13 cellular contexts compared by ENCODE assay signal in genomic region chr7:114943953-114944741, GRCh38. TPM values are rescaled to one million over a fixed set of nuclear protein-coding genes. Genes with fewer than 3 reads are reported as not detected.
DNase-seq lines count a peak whose midpoint lies in the region; ATAC-seq and TF ChIP-seq lines count a peak whose summit lies in the region.
"Had no signal": no experiment of that assay in that cellular context is flagged by ENCODE, and none has a peak within 500 bp of the region (broad histone marks: within the 10 kb centered on the region; RNA-seq: fewer than 3 reads in every experiment).

No MANE protein-coding gene starts in this region.

- no peaks in the 10 kb centered on the region for H3K9me3 ChIP-seq in OCI-LY3 (ENCODE audit: insufficient read depth, low read length)
- no peaks in the 10 kb centered on the region for H3K9me3 ChIP-seq in psoas muscle
- H3K9me3 ChIP-seq: prostate gland had no signal

- no peaks in the 10 kb centered on the region for H3K27me3 ChIP-seq in OCI-LY3 (ENCODE audit: low read depth, low read length)
- no peaks in the 10 kb centered on the region for H3K27me3 ChIP-seq in psoas muscle (ENCODE audit: insufficient read depth in 3 of 3, low read length in 2 of 3)

- intact Hi-C loops in psoas muscle (cut with DNase I) = loop anchor here in 1 of 2 donors (5.0 kb wide), 1 partner anchor 33 kb away; no protein-coding TSS in a partner anchor
- intact Hi-C loops in sciatic nerve (cut with DNase I) = no loop called here

- H3K27ac ChIP-seq in OCI-LY3 (ENCODE audit: low read length) (peak overlapping the region; percentile 93), psoas muscle (peak overlapping the region; percentile 72)
- H3K27ac ChIP-seq: prostate gland had no signal

- H3K4me1 ChIP-seq in OCI-LY3 (ENCODE audit: low read length) (peaks cover 62% of the 10 kb centered on the region), psoas muscle (peaks cover 14% of the 10 kb centered on the region)
- H3K4me1 ChIP-seq: prostate gland had no signal

- H3K36me3 ChIP-seq in OCI-LY3 (replicated peaks; ENCODE audit: low read depth, low read length) = peaks cover 58% of the 10 kb centered on the region
- H3K36me3 ChIP-seq in psoas muscle (ENCODE audit: insufficient read depth in 1 of 2, low read depth in 1 of 2) = peaks cover 0 to 3% of the 10 kb centered on the region in 2 donors
- H3K36me3 ChIP-seq: prostate gland had no signal

- no peak for TF ChIP-seq CTCF in AG10803 (conservative IDR thresholded peaks at IDR 0.05; ENCODE audit: low read length)
- TF ChIP-seq CTCF in OCI-LY3 (IDR thresholded peaks at IDR 0.05; ENCODE audit: low read depth, low read length) = no peak
- no peak for TF ChIP-seq CTCF in fibroblast of mammary gland (conservative IDR thresholded peaks at IDR 0.05; ENCODE audit: control insufficient read depth, insufficient read depth, low read depth, low read length)
- TF ChIP-seq CTCF in psoas muscle (IDR thresholded peaks at IDR 0.05) = no peak

- H4K20me1 ChIP-seq in OCI-LY3 (ENCODE audit: insufficient read depth, low read length) = peaks cover 65% of the 10 kb centered on the region

- peak overlapping the region; percentile 54 for H3K4me3 ChIP-seq in AG10803 (ENCODE audit: low read length)
- H3K4me3 ChIP-seq in OCI-LY3 (ENCODE audit: low read length) = no peak overlapping the region
- H3K4me3 ChIP-seq in fibroblast of mammary gland (ENCODE audit: control insufficient read depth, low read depth, low read length) = no peak overlapping the region
- peak overlapping the region; percentile 61 for H3K4me3 ChIP-seq in psoas muscle
- H3K4me3 ChIP-seq: prostate gland had no signal

- 63 to 68% (median 63%) methylated on average over 3 of the region's 3 CpGs for WGBS in psoas muscle, 3 donors

- H3K9ac ChIP-seq in OCI-LY3 (ENCODE audit: low read length) = no peak overlapping the region

- DNase-seq in AG10803 (ENCODE audit: low read depth) (no peak), fibroblast of mammary gland (ENCODE audit: low read depth) (peak; percentile 37), psoas muscle (no peak), COLO829 (ENCODE audit: low spot score) (no peak), sciatic nerve (ENCODE audit: low spot score) (no peak), OCI-M2 (lab: John Stamatoyannopoulos, UW; ENCODE audit: unreplicated experiment) (no peak)
- DNase-seq: cerebellar nuclear complex, foreskin melanocyte, MV-4-11, NCI-H510A had no signal

- H2AFZ ChIP-seq in OCI-LY3 (ENCODE audit: low read depth, low read length) = no peak overlapping the region

- peak overlapping the region; percentile 10; the same call in 1 of the 2 replicates for H3K4me2 ChIP-seq in OCI-LY3 (ENCODE audit: low read length)

- ATAC-seq in psoas muscle (peak in 1 of 4 donors; percentile 44), sciatic nerve (no peak), GM19023 (IDR thresholded peaks at IDR 0.05; ENCODE audit: unreplicated experiment) (no peak)

- peaks cover 96% of the 10 kb centered on the region for H3K79me2 ChIP-seq in OCI-LY3 (ENCODE audit: low read length)

RNA-seq across cellular contexts. Expression of gene MDFIC, which starts 22.3 kb away (rescaled TPM):
- 10 to 100 TPM in 1 of 4 donors, 1 to 10 TPM in 3; 5.5 to 14.6 (median 8.2) TPM for total RNA-seq in psoas muscle
- polyA plus RNA-seq in psoas muscle = 1 to 10 TPM; 2.7 to 7.1 (median 2.9) TPM
- 60.7 TPM for total RNA-seq in sciatic nerve

Comparison
In these comparisons a context has a peak if more than half of its experiments do, and no peak if none do; other contexts are left out.
1. H3K4me3 ChIP-seq: peak in AG10803 (single experiment) and psoas muscle (single experiment); none in OCI-LY3 (single experiment) and fibroblast of mammary gland (single experiment).